25 cellular contexts compared by ENCODE assay signal in the genomic region with DNA sequence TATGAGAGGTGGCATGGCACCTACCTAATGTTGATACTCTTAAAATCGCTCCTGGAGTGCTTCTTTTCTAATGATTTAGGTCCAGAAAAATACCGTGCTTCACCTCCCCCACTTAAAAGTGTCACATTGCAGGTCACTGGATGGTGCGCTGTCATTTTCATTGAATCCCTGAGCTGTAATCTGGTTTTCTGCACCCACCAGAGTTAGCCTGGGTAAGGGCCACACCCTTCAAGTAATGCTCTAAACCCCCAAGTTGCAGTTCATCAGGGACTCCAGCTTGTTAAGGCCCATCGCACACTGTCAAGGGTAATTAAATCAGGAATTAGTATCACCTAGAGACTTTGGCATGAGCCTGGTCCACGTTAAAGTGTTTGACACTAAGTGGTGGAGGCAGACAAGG. TPM values are rescaled to one million over a fixed set of nuclear protein-coding genes. Genes with fewer than 3 reads are reported as not detected.
"Had no signal": no experiment of that assay in that cellular context is flagged by ENCODE, and none has a peak within 500 bp of the region (broad histone marks: within the 10 kb centered on the region; RNA-seq: fewer than 3 reads in every experiment).

No MANE protein-coding gene starts in this region.

- H3K4me3 Mint-ChIP-seq: mesothelial cell of epicardium; naive B cell; natural killer cell treated with Interleukin-12 subunit alpha and Interleukin-12 subunit beta and Interleukin-15 and Interleukin-18, amount 100 ng/mL, for 72 hours; neural crest cell; stimulated activated naive B cell treated with anti-CD40 and anti-IgM and Interleukin-4, amounts not matched to agents 10 μg/mL and 1 μg/mL and 100 μg/mL, for 72 hours; stimulated activated naive CD8-positive, alpha-beta T cell treated with anti-CD3 and anti-CD28 coated beads, Interleukin-15, Interleukin-2, amounts not matched to agents 100 ng/mL and 50 ng/mL, for 24 hours had no signal

- H3K4me3 ChIP-seq: dorsolateral prefrontal cortex, left lung, mucosa of descending colon, pancreas, right atrium auricular region, sigmoid colon, thoracic aorta, transverse colon, vagina had no signal

- H3K36me3 Mint-ChIP-seq: mesothelial cell of epicardium; naive B cell; natural killer cell treated with Interleukin-12 subunit alpha and Interleukin-12 subunit beta and Interleukin-15 and Interleukin-18, amount 100 ng/mL, for 72 hours; stimulated activated naive B cell treated with anti-CD40 and anti-IgM and Interleukin-4, amounts not matched to agents 10 μg/mL and 1 μg/mL and 100 μg/mL, for 72 hours had no signal

- ATAC-seq: left lung; mucosa of descending colon; natural killer cell treated with Interleukin-12 subunit alpha and Interleukin-12 subunit beta and Interleukin-15 and Interleukin-18, amount 100 ng/mL, for 72 hours; pancreas; stimulated activated naive B cell treated with anti-CD40 and anti-IgM and Interleukin-4, amounts not matched to agents 10 μg/mL and 1 μg/mL and 100 μg/mL, for 72 hours had no signal

- H3K4me1 ChIP-seq: left lung, pancreas, right atrium auricular region, sigmoid colon, transverse colon, vagina had no signal

- H3K27me3 ChIP-seq: dorsolateral prefrontal cortex, left lung, neutrophil, pancreas, right atrium auricular region, sigmoid colon, transverse colon, vagina had no signal

- H3K9me3 ChIP-seq: left lung, mucosa of descending colon, neutrophil, pancreas, right atrium auricular region, sigmoid colon, thoracic aorta, transverse colon, vagina had no signal

- H3K27ac ChIP-seq: left lung, neutrophil, pancreas, right atrium auricular region, sigmoid colon, thoracic aorta, transverse colon, vagina had no signal

- DNase-seq: dorsolateral prefrontal cortex; effector CD4-positive, alpha-beta T cell; left lung; mesenchymal stem cell; mucosa of descending colon; naive B cell; pancreas; sigmoid colon; stimulated activated CD4-positive, alpha-beta T cell treated with anti-CD3 and anti-CD28 coated beads, Interleukin-2, amount 100 ng/mL, for 24 hours; stimulated activated CD4-positive, alpha-beta T cell treated with anti-CD3 and anti-CD28 coated beads, Interleukin-4, amount 100 ng/mL, for 24 hours; stimulated activated naive B cell treated with anti-CD40 and anti-IgM and Interleukin-4, amounts not matched to agents 10 μg/mL and 1 μg/mL and 100 μg/mL, for 72 hours; transverse colon had no signal

- H3K4me1 Mint-ChIP-seq: mesothelial cell of epicardium had no signal

- H3K9me3 Mint-ChIP-seq: mesothelial cell of epicardium; neural crest cell; stimulated activated naive B cell treated with anti-CD40 and anti-IgM and Interleukin-4, amounts not matched to agents 10 μg/mL and 1 μg/mL and 100 μg/mL, for 72 hours had no signal

- H3K36me3 ChIP-seq: left lung, neutrophil, pancreas, right atrium auricular region, sigmoid colon, thoracic aorta, transverse colon, vagina had no signal

- H3K27ac Mint-ChIP-seq: mesothelial cell of epicardium; naive B cell; natural killer cell treated with Interleukin-12 subunit alpha and Interleukin-12 subunit beta and Interleukin-15 and Interleukin-18, amount 100 ng/mL, for 72 hours; stimulated activated naive B cell treated with anti-CD40 and anti-IgM and Interleukin-4, amounts not matched to agents 10 μg/mL and 1 μg/mL and 100 μg/mL, for 72 hours; stimulated activated naive CD8-positive, alpha-beta T cell treated with anti-CD3 and anti-CD28 coated beads, Interleukin-15, Interleukin-2, amounts not matched to agents 100 ng/mL and 50 ng/mL, for 24 hours had no signal

- H3K27me3 Mint-ChIP-seq: naive B cell; natural killer cell treated with Interleukin-12 subunit alpha and Interleukin-12 subunit beta and Interleukin-15 and Interleukin-18, amount 100 ng/mL, for 72 hours; stimulated activated naive CD8-positive, alpha-beta T cell treated with anti-CD3 and anti-CD28 coated beads, Interleukin-15, Interleukin-2, amounts not matched to agents 100 ng/mL and 50 ng/mL, for 24 hours had no signal

RNA-seq across cellular contexts. Expression of a gene that starts 34.1 kb away (rescaled TPM):
- total RNA-seq: fibroblast of villous mesenchyme; lung microvascular endothelial cell; natural killer cell treated with Interleukin-12 subunit alpha and Interleukin-12 subunit beta and Interleukin-15 and Interleukin-18, amount 100 ng/mL, for 72 hours had no signal

RNA-seq across cellular contexts. Expression of a gene that starts 40.3 kb away (rescaled TPM):
- total RNA-seq: fibroblast of villous mesenchyme; lung microvascular endothelial cell; natural killer cell treated with Interleukin-12 subunit alpha and Interleukin-12 subunit beta and Interleukin-15 and Interleukin-18, amount 100 ng/mL, for 72 hours; pulmonary artery endothelial cell; thoracic aorta; transverse colon; ureter had no signal
- polyA plus RNA-seq: keratinocyte had no signal
